1 cellular context compared by ENCODE assay signal in the genomic region with DNA sequence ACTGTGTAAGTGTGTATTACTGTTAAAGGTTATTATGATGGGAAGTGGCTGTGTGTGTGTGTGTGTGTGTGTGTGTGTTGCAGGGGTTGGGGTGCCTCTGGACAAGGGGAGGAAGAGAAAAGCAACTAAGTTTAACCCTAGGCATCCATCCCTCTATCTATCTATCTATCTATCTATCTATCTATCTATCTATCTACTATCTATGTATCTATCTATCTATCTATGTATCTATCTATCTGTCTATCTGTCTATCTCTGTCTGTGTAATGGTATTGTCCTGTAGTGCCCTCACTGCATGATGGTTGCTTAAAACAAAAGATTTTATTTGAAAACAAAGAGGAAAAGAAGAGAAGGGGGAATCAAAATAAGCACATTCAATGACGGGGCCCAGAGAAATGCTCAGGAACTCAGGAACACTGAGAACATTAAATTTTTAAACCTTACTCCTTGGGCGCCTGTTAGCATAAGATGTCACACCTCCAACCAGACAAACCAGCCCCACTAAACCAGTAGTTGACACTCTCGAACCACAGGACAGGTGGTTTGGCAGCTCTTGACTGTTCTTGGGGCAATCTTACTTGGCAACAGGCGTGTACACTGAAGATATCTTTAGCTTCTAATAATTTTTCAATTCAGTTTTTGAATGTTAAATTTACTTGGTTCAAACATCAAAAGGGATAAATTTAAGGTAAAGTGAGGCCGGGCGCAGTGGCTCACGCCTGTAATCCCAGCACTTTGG.
TF ChIP-seq lines count a peak whose summit lies in the region.

No MANE protein-coding gene starts in this region.

TF ChIP-seq in K562, 482 proteins besides CTCF, POLR2A, EP300 and RAD21:
- TF ChIP-seq TCF3 (CRISPR knock-in tag; IDR thresholded peaks at IDR 0.05), result no peak
- TF ChIP-seq DACH1 (IDR thresholded peaks at IDR 0.05; ENCODE audit: partially characterized antibody), result peak; percentile 97
- peak; percentile 74; the same call in 1 of the 2 replicates for TF ChIP-seq GATAD2B (IDR thresholded peaks at IDR 0.05; ENCODE audit: borderline replicate concordance)
- TF ChIP-seq TRIM25 (IDR thresholded peaks at IDR 0.05; ENCODE audit: borderline replicate concordance), result no peak
- peak; percentile 58; the same call in 1 of the 2 replicates for TF ChIP-seq MTA1 (IDR thresholded peaks at IDR 0.05; ENCODE audit: borderline replicate concordance)
- TF ChIP-seq NBN (IDR thresholded peaks at IDR 0.05; ENCODE audit: low read depth), result no peak
- no peak for TF ChIP-seq CHD1 (IDR thresholded peaks at IDR 0.05; ENCODE audit: low read length)
- TF ChIP-seq, protein P1, sequence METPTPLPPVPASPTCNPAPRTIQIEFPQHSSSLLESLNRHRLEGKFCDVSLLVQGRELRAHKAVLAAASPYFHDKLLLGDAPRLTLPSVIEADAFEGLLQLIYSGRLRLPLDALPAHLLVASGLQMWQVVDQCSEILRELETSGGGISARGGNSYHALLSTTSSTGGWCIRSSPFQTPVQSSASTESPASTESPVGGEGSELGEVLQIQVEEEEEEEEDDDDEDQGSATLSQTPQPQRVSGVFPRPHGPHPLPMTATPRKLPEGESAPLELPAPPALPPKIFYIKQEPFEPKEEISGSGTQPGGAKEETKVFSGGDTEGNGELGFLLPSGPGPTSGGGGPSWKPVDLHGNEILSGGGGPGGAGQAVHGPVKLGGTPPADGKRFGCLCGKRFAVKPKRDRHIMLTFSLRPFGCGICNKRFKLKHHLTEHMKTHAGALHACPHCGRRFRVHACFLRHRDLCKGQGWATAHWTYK (CRISPR knock-in tag; IDR thresholded peaks at IDR 0.05), result no peak
- no peak for TF ChIP-seq RB1 (IDR thresholded peaks at IDR 0.05; ENCODE audit: low read depth)
- TF ChIP-seq, protein P2, sequence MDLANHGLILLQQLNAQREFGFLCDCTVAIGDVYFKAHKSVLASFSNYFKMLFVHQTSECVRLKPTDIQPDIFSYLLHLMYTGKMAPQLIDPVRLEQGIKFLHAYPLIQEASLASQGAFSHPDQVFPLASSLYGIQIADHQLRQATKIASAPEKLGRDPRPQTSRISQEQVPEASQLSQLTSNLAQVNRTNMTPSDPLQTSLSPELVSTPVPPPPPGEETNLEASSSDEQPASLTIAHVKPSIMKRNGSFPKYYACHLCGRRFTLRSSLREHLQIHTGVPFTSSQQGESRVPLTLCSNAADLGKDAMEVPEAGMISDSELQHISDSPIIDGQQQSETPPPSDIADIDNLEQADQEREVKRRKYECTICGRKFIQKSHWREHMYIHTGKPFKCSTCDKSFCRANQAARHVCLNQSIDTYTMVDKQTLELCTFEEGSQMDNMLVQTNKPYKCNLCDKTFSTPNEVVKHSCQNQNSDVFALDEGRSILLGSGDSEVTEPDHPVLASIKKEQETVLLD (IDR thresholded peaks at IDR 0.05), result 0 out of 2 replicates have a peak, but pooled peaks have one; percentile 37
- no peak for TF ChIP-seq POLR3G (IDR thresholded peaks at IDR 0.05; ENCODE audit: extremely low read depth, insufficient read length, insufficient replicate concordance)
- no peak for TF ChIP-seq NR1H2 (CRISPR knock-in tag; IDR thresholded peaks at IDR 0.05)
- TF ChIP-seq, protein P3, sequence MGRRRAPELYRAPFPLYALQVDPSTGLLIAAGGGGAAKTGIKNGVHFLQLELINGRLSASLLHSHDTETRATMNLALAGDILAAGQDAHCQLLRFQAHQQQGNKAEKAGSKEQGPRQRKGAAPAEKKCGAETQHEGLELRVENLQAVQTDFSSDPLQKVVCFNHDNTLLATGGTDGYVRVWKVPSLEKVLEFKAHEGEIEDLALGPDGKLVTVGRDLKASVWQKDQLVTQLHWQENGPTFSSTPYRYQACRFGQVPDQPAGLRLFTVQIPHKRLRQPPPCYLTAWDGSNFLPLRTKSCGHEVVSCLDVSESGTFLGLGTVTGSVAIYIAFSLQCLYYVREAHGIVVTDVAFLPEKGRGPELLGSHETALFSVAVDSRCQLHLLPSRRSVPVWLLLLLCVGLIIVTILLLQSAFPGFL (CRISPR knock-in tag; IDR thresholded peaks at IDR 0.05), result no peak
- TF ChIP-seq ELF2 (CRISPR knock-in tag; IDR thresholded peaks at IDR 0.05), result no peak
- no peak for TF ChIP-seq ATF6 (CRISPR knock-in tag; IDR thresholded peaks at IDR 0.05)
